ENCODE assay signal across 13 cellular contexts in the genomic region with DNA sequence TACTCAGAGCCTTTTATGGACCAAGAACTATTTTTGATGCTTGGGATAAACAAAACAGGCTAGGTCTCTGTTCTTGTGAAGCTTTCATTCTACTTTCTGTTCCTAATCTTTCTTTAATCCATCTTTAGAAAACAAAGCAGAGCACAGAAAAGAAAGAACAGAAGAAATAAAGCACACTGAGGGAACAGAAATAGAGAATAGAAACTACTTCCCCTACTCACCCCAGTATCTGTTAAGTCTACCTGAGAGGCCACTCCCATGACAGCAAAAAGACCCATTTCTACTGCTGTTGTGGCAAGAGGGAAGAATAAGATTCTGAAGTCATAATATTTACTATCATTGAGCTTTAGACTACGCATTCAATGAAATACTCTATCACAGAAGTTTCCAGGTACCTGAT. TPM values are rescaled to one million over a fixed set of nuclear protein-coding genes. Genes with fewer than 3 reads are reported as not detected.
DNase-seq lines count a peak whose midpoint lies in the region; ATAC-seq and TF ChIP-seq lines count a peak whose summit lies in the region.
"Had no signal": no experiment of that assay in that cellular context is flagged by ENCODE, and none has a peak within 500 bp of the region (broad histone marks: within the 10 kb centered on the region; RNA-seq: fewer than 3 reads in every experiment).

No MANE protein-coding gene starts in this region.

- peak overlapping the region in 1 of 4 donors; percentile 46 for H3K27ac ChIP-seq in gastroesophageal sphincter

- H3K9me3 ChIP-seq in T-helper 17 cell (ENCODE audit: control insufficient read depth, low read length, poor library complexity, severe bottlenecking) (no peaks in the 10 kb centered on the region), gastroesophageal sphincter (no peaks in the 10 kb centered on the region)
- H3K9me3 ChIP-seq: testis had no signal

- no peaks in the 10 kb centered on the region for H3K27me3 Mint-ChIP-seq in activated CD4-positive, alpha-beta T cell treated with anti-CD3 and anti-CD28 coated beads, Interleukin-2, amount 10 ng/mL, durations not matched to agents 24 days and 14 days
- H3K27me3 Mint-ChIP-seq in T-helper 17 cell: no peaks in the 10 kb centered on the region
- no peaks in the 10 kb centered on the region for H3K27me3 Mint-ChIP-seq in stimulated activated memory B cell treated with anti-CD40 and anti-IgM and Interleukin-4, amounts not matched to agents 10 μg/mL and 1 μg/mL and 100 μg/mL, for 72 hours

- H3K36me3 ChIP-seq in gastroesophageal sphincter: no peaks in the 10 kb centered on the region

- peak overlapping the region; percentile 79 for H3K27ac Mint-ChIP-seq in activated CD4-positive, alpha-beta T cell treated with anti-CD3 and anti-CD28 coated beads, Interleukin-2, amount 10 ng/mL, durations not matched to agents 24 days and 14 days
- H3K27ac Mint-ChIP-seq in T-helper 17 cell: peak overlapping the region; percentile 27
- H3K27ac Mint-ChIP-seq in stimulated activated memory B cell treated with anti-CD40 and anti-IgM and Interleukin-4, amounts not matched to agents 10 μg/mL and 1 μg/mL and 100 μg/mL, for 72 hours: peak overlapping the region; percentile 30

- 55 to 75% methylated on average over 1 of the region's 1 CpG for WGBS in gastroesophageal sphincter (ENCODE audit: low coverage in 1 of 2), 2 donors

- peak; percentile 41 for ATAC-seq in HG02885 (IDR thresholded peaks at IDR 0.05; ENCODE audit: poor library complexity, unreplicated experiment)
- ATAC-seq in T-helper 17 cell: no peak
- peak; percentile 69 for ATAC-seq in stimulated activated memory B cell treated with anti-CD40 and anti-IgM and Interleukin-4, amounts not matched to agents 10 μg/mL and 1 μg/mL and 100 μg/mL, for 72 hours
- ATAC-seq in gastroesophageal sphincter: no peak
- ATAC-seq in left ventricle myocardium superior: no peak
- ATAC-seq in HG02759 (IDR thresholded peaks at IDR 0.05; ENCODE audit: unreplicated experiment): no peak

- no peaks in the 10 kb centered on the region for H3K27me3 ChIP-seq in gastroesophageal sphincter
- H3K27me3 ChIP-seq: testis had no signal

- peak overlapping the region; percentile 41 for H3K4me3 Mint-ChIP-seq in activated CD4-positive, alpha-beta T cell treated with anti-CD3 and anti-CD28 coated beads, Interleukin-2, amount 10 ng/mL, durations not matched to agents 24 days and 14 days
- peak overlapping the region; percentile 12 for H3K4me3 Mint-ChIP-seq in T-helper 17 cell
- H3K4me3 Mint-ChIP-seq in stimulated activated memory B cell treated with anti-CD40 and anti-IgM and Interleukin-4, amounts not matched to agents 10 μg/mL and 1 μg/mL and 100 μg/mL, for 72 hours: peak overlapping the region; percentile 21

- TF ChIP-seq POLR2A in gastroesophageal sphincter (IDR thresholded peaks at IDR 0.05): no peak

- H3K9me3 Mint-ChIP-seq in activated CD4-positive, alpha-beta T cell treated with anti-CD3 and anti-CD28 coated beads, Interleukin-2, amount 10 ng/mL, durations not matched to agents 24 days and 14 days: peaks cover 4% of the 10 kb centered on the region
- H3K9me3 Mint-ChIP-seq in stimulated activated memory B cell treated with anti-CD40 and anti-IgM and Interleukin-4, amounts not matched to agents 10 μg/mL and 1 μg/mL and 100 μg/mL, for 72 hours: no peaks in the 10 kb centered on the region

- H3K36me3 Mint-ChIP-seq in activated CD4-positive, alpha-beta T cell treated with anti-CD3 and anti-CD28 coated beads, Interleukin-2, amount 10 ng/mL, durations not matched to agents 24 days and 14 days (ENCODE audit: low read depth): peaks cover 42% of the 10 kb centered on the region
- no peaks in the 10 kb centered on the region for H3K36me3 Mint-ChIP-seq in T-helper 17 cell (ENCODE audit: low read depth)
- H3K36me3 Mint-ChIP-seq in stimulated activated memory B cell treated with anti-CD40 and anti-IgM and Interleukin-4, amounts not matched to agents 10 μg/mL and 1 μg/mL and 100 μg/mL, for 72 hours: peaks cover 13% of the 10 kb centered on the region

- intact Hi-C loops in activated CD4-positive, alpha-beta T cell treated with anti-CD3 and anti-CD28 coated beads, Interleukin-2, amount 10 ng/mL, durations not matched to agents 24 days and 14 days (cut with micrococcal nuclease): loop anchor here (10.0 kb wide), 2 partner anchors 278 to 838 kb away; partner anchors contain the start of genes RHOH and SMIM14
- intact Hi-C loops in left ventricle myocardium superior (cut with micrococcal nuclease): no loop called here

- TF ChIP-seq EP300 in gastroesophageal sphincter (IDR thresholded peaks at IDR 0.05): no peak

- H3K4me1 ChIP-seq in gastroesophageal sphincter: peaks cover 0 to 50% (median 0%) of the 10 kb centered on the region in 3 donors

- H3K4me3 ChIP-seq in gastroesophageal sphincter: no peak overlapping the region
- H3K4me3 ChIP-seq: smooth muscle cell, testis had no signal

- no peak for TF ChIP-seq CTCF in gastroesophageal sphincter (IDR thresholded peaks at IDR 0.05)

- H3K4me1 Mint-ChIP-seq in activated CD4-positive, alpha-beta T cell treated with anti-CD3 and anti-CD28 coated beads, Interleukin-2, amount 10 ng/mL, durations not matched to agents 24 days and 14 days: peaks cover 51% of the 10 kb centered on the region
- H3K4me1 Mint-ChIP-seq in T-helper 17 cell: peaks cover 33% of the 10 kb centered on the region
- peaks cover 62% of the 10 kb centered on the region for H3K4me1 Mint-ChIP-seq in stimulated activated memory B cell treated with anti-CD40 and anti-IgM and Interleukin-4, amounts not matched to agents 10 μg/mL and 1 μg/mL and 100 μg/mL, for 72 hours

- DNase-seq in activated CD4-positive, alpha-beta T cell treated with anti-CD3 and anti-CD28 coated beads, Interleukin-2, amount 10 ng/mL, durations not matched to agents 24 days and 14 days: peak; percentile 63
- no peak for DNase-seq in activated CD4-positive, alpha-beta T cell treated with anti-CD3 and anti-CD28 coated beads, Interleukin-2, amount 50 U/mL, for 1 hour
- DNase-seq in T-helper 17 cell (no peak), left ventricle myocardium superior (no peak)
- DNase-seq: ACHN, NCI-H187 treated with DMSO at 0.1 percent for 48 hours, testis had no signal

RNA-seq across cellular contexts. Expression of gene RFC1, which starts 9.2 kb away (rescaled TPM):
- total RNA-seq in activated CD4-positive, alpha-beta T cell treated with anti-CD3 and anti-CD28 coated beads, Interleukin-2, amount 10 ng/mL, durations not matched to agents 24 days and 14 days: 81.6 and 83.0 TPM in 2 replicates
- total RNA-seq in T-helper 17 cell (10 to 100 TPM; 72.5 to 86.3 TPM), gastroesophageal sphincter (10 to 100 TPM; 37.1 to 51.8 (median 41.0) TPM), left ventricle myocardium superior (23.3 TPM)

RNA-seq across cellular contexts. Expression of gene KLB, which starts 49.7 kb away (rescaled TPM):
- not detected in 2 replicates for total RNA-seq in activated CD4-positive, alpha-beta T cell treated with anti-CD3 and anti-CD28 coated beads, Interleukin-2, amount 10 ng/mL, durations not matched to agents 24 days and 14 days
- under 1 TPM in 1 of 2 donors, not detected in 1; 0.05 TPM for total RNA-seq in T-helper 17 cell
- under 1 TPM in 2 of 4 donors, not detected in 2; 0.05 to 0.13 TPM for total RNA-seq in gastroesophageal sphincter
- total RNA-seq in left ventricle myocardium superior: 0.12 TPM
- total RNA-seq: T-helper 1 cell treated with Interleukin-12 subunit alpha and Interleukin-12 subunit beta and Interleukin-4 antibody, amounts not matched to agents 30 ng/mL and 1 ng/mL, for 36 hours had no signal

Comparison
In these comparisons a context has a peak if more than half of its experiments do, and no peak if none do; other contexts are left out.
1. H3K27ac Mint-ChIP-seq: peak in every context shown above with its lines; median percentile 79 in activated CD4-positive, alpha-beta T cell treated with anti-CD3 and anti-CD28 coated beads, Interleukin-2, amount 10 ng/mL, durations not matched to agents 24 days and 14 days; 30 in stimulated activated memory B cell treated with anti-CD40 and anti-IgM and Interleukin-4, amounts not matched to agents 10 μg/mL and 1 μg/mL and 100 μg/mL, for 72 hours; 27 in T-helper 17 cell.
2. ATAC-seq: peak in HG02885 (single experiment) and stimulated activated memory B cell treated with anti-CD40 and anti-IgM and Interleukin-4, amounts not matched to agents 10 μg/mL and 1 μg/mL and 100 μg/mL, for 72 hours (single experiment); none in T-helper 17 cell (single experiment), gastroesophageal sphincter (single experiment), left ventricle myocardium superior (single experiment) and HG02759 (single experiment).
3. Peak in every context shown above with its lines, with median percentiles within 50 percentile points of each other: H3K4me3 Mint-ChIP-seq.